ENCODE assay signal across 1 cellular context in genomic region chr19:42254850-42255765, GRCh38.
TF ChIP-seq lines count a peak whose summit lies in the region.

ERF (minus strand) TSS chr19:42255128; CDS start chr19:42254999, 129 bp downstream.

TF ChIP-seq in HepG2, 621 proteins besides CTCF, POLR2A, EP300 and RAD21 (continued from another document and continues in another):
- TF ChIP-seq ZNF609 (CRISPR knock-in tag; IDR thresholded peaks at IDR 0.05; ENCODE audit: borderline replicate concordance) (no peak), YY1 (IDR thresholded peaks at IDR 0.05; ENCODE audit: insufficient read depth, insufficient replicate concordance, low read depth, low read length) (peak; percentile 31), ZNF564 (CRISPR knock-in tag; IDR thresholded peaks at IDR 0.05) (no peak), ZNF234 (CRISPR knock-in tag; conservative IDR thresholded peaks at IDR 0.05) (no peak), IKZF1 (IDR thresholded peaks at IDR 0.05) (no peak), NR1H2 (CRISPR knock-in tag; IDR thresholded peaks at IDR 0.05; ENCODE audit: borderline replicate concordance, low read depth) (no peak), ZNF576 (CRISPR knock-in tag; IDR thresholded peaks at IDR 0.05) (no peak), ZNF784 (CRISPR knock-in tag; IDR thresholded peaks at IDR 0.05; ENCODE audit: borderline replicate concordance) (no peak), TFDP1 (CRISPR knock-in tag; IDR thresholded peaks at IDR 0.05; ENCODE audit: borderline replicate concordance) (no peak), ZMYM3 (CRISPR knock-in tag; IDR thresholded peaks at IDR 0.05) (no peak), BCL6 (CRISPR knock-in tag; IDR thresholded peaks at IDR 0.05) (no peak), ZNF646 (CRISPR knock-in tag; IDR thresholded peaks at IDR 0.05) (no peak), CEBPZ (IDR thresholded peaks at IDR 0.05; ENCODE audit: low read length) (no peak), ZNF674 (CRISPR knock-in tag; IDR thresholded peaks at IDR 0.05; ENCODE audit: low read depth) (no peak), NFRKB (IDR thresholded peaks at IDR 0.05) (no peak), LBX2 (CRISPR knock-in tag; IDR thresholded peaks at IDR 0.05; ENCODE audit: borderline replicate concordance) (no peak), JUNB (CRISPR knock-in tag; IDR thresholded peaks at IDR 0.05; ENCODE audit: borderline replicate concordance) (no peak), ZBTB39 (CRISPR knock-in tag; IDR thresholded peaks at IDR 0.05) (no peak), ZKSCAN5 (CRISPR knock-in tag; IDR thresholded peaks at IDR 0.05) (no peak), ZSCAN12 (CRISPR knock-in tag; IDR thresholded peaks at IDR 0.05) (no peak), KLF12 (CRISPR knock-in tag; IDR thresholded peaks at IDR 0.05; ENCODE audit: borderline replicate concordance) (0 out of 2 replicates have a peak, but pooled peaks have one; percentile 9), SRF (IDR thresholded peaks at IDR 0.05; ENCODE audit: low read depth, low read length) (no peak), SMC3 (IDR thresholded peaks at IDR 0.05; ENCODE audit: low read length) (no peak), ISX (CRISPR knock-in tag; conservative IDR thresholded peaks at IDR 0.05) (no peak), HNRNPH1 (optimal IDR thresholded peaks at IDR 0.05; ENCODE audit: low read depth, low read length) (no peak), RERE (CRISPR knock-in tag; IDR thresholded peaks at IDR 0.05; ENCODE audit: low read depth) (no peak)
